ENCODE assay signal across 19 cellular contexts in the genomic region with DNA sequence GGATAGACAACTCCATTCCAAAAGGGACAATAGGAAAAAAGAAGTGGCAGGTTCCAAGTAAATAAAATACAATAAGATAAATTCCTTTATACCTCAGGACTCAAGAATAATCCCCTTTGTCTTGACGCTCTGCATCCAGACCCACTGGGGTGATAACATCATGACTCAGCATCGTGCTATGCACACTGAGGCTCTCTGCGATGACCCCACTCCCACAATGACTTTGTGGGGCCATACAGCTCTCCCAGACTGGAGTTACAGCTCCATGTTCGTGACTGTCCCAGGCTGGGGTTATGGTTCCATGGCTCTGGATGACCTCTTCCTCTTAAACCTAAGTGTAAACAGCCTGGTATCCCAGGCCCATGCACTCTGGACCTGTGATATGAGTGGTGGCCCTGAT.
"Had no signal": no experiment of that assay in that cellular context is flagged by ENCODE, and none has a peak within 500 bp of the region (broad histone marks: within the 10 kb centered on the region; RNA-seq: fewer than 3 reads in every experiment).

No MANE protein-coding gene starts in this region.

- H3K27me3 ChIP-seq: esophagus muscularis mucosa had no signal

- H3K4me3 ChIP-seq: esophagus muscularis mucosa, lung, mucosa of descending colon had no signal

- H3K27ac ChIP-seq: esophagus muscularis mucosa had no signal

- H3K4me1 ChIP-seq: esophagus muscularis mucosa had no signal

- ATAC-seq: activated naive CD8-positive, alpha-beta T cell treated with anti-CD3 and anti-CD28 coated beads, Interleukin-2, amount 50 U/mL, for 24 hours; left lobe of liver; mucosa of descending colon had no signal

- DNase-seq: activated B cell treated with CpG ODN at 0.5 μM for 24 hours; activated CD4-positive, alpha-beta memory T cell treated with anti-CD3 and anti-CD28 coated beads, Interleukin-2, amount 10 ng/mL, durations not matched to agents 7 days and 5 days; activated CD4-positive, alpha-beta T cell treated with anti-CD3 and anti-CD28 coated beads for 4 hours; activated naive CD4-positive, alpha-beta T cell treated with anti-CD3 and anti-CD28 coated beads, Interleukin-2, amount 10 ng/mL, durations not matched to agents 7 days and 5 days; activated naive CD8-positive, alpha-beta T cell treated with anti-CD3 and anti-CD28 coated beads, Interleukin-2, amount 50 U/mL, for 24 hours; activated T-cell treated with anti-CD3 and anti-CD28 coated beads, Interleukin-2, amount 50 U/mL, for 1 hour; aorta; effector CD8-positive, alpha-beta T cell; hippocampal formation; mucosa of descending colon; naive B cell; stimulated activated CD4-positive, alpha-beta T cell treated with anti-CD3 and anti-CD28 coated beads, Interleukin-12 subunit alpha, Interleukin-12 subunit beta, amount 100 ng/mL, for 4 hours; stimulated activated CD4-positive, alpha-beta T cell treated with anti-CD3 and anti-CD28 coated beads, Interleukin-2, amount 100 ng/mL, for 24 hours had no signal

- FAIRE-seq: endothelial cell of umbilical vein, keratinocyte, TTC549 had no signal

- H3K36me3 ChIP-seq: esophagus muscularis mucosa had no signal
